In the genomic region with DNA sequence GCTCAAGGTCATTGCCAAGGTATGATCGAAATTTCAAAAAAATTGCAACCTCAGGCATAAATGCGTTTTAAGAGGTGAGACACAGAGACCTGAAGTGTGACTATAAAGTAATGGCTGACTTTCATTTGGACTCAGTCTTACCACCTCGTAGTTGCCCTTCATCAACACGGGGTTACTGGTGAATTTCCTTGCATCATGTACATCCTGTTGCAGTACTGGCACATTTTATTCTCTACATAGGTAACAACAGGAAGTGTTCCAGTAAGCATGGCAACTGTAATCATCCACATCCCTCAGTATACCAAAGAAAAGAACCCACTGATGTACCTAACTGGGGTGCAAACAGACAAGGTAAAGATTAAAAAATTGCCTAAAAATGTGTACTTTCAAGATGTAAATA, we compare ENCODE assay signal across 18 cellular contexts.
"Had no signal": no experiment of that assay in that cellular context is flagged by ENCODE, and none has a peak within 500 bp of the region (broad histone marks: within the 10 kb centered on the region; RNA-seq: fewer than 3 reads in every experiment).

No MANE protein-coding gene starts in this region.

- H3K27ac Mint-ChIP-seq: memory B cell; naive thymus-derived CD8-positive, alpha-beta T cell had no signal

- H3K27me3 ChIP-seq: left lung, pancreas, thyroid gland had no signal

- ATAC-seq: left lung, mucosa of descending colon, pancreas had no signal

- H3K27ac ChIP-seq: left lung, pancreas, thyroid gland had no signal

- FAIRE-seq: kidney, pancreas, urothelium cell line had no signal

- H3K36me3 ChIP-seq: pancreas had no signal

- DNase-seq: activated CD8-positive, alpha-beta memory T cell treated with anti-CD3 and anti-CD28 coated beads for 24 hours; activated effector memory CD4-positive, alpha-beta T cell treated with Interleukin-2 at 50 U/mL for 16 hours; activated T-cell treated with anti-CD3 and anti-CD28 coated beads for 4 hours; aorta; cortex of kidney; effector memory CD4-positive, alpha-beta T cell; foreskin fibroblast; hippocampal formation; kidney; left lung; mucosa of descending colon; pancreas; stimulated activated CD4-positive, alpha-beta T cell treated with anti-CD3 and anti-CD28 coated beads, Interleukin-1b, Interleukin-23, amount 100 ng/mL, for 48 hours; T-helper 9 cell; thyroid gland had no signal

- H3K36me3 Mint-ChIP-seq: memory B cell; naive thymus-derived CD8-positive, alpha-beta T cell had no signal

- H3K4me1 ChIP-seq: left lung, pancreas, thyroid gland had no signal

- H3K9me3 Mint-ChIP-seq: memory B cell; naive thymus-derived CD8-positive, alpha-beta T cell had no signal

- H3K9me3 ChIP-seq: left lung, mucosa of descending colon, pancreas, thyroid gland had no signal

- H3K4me1 Mint-ChIP-seq: memory B cell had no signal

- H3K4me3 ChIP-seq: left lung, mucosa of descending colon, pancreas, thyroid gland had no signal

- H3K4me3 Mint-ChIP-seq: memory B cell; naive thymus-derived CD8-positive, alpha-beta T cell had no signal
